Comparison of ENCODE assay signal across 22 cellular contexts in genomic region chr15:31245756-31246155, GRCh38.
"Had no signal": no experiment of that assay in that cellular context is flagged by ENCODE, and none has a peak within 500 bp of the region (broad histone marks: within the 10 kb centered on the region; RNA-seq: fewer than 3 reads in every experiment).

No MANE protein-coding gene starts in this region.

- H3K4me3 ChIP-seq: SK-N-MC had no signal

- H3K9me3 Mint-ChIP-seq: activated CD4-positive, alpha-beta memory T cell treated with anti-CD3 and anti-CD28 coated beads for 36 hours; activated naive CD8-positive, alpha-beta T cell treated with anti-CD3 and anti-CD28 coated beads for 36 hours; activated T-helper 17 cell treated with anti-CD3 and anti-CD28 coated beads, Interleukin-2, amount 50 U/mL, for 72 hours; T-cell had no signal

- H3K36me3 Mint-ChIP-seq: activated CD4-positive, alpha-beta memory T cell treated with anti-CD3 and anti-CD28 coated beads for 36 hours; activated naive CD8-positive, alpha-beta T cell treated with anti-CD3 and anti-CD28 coated beads for 36 hours; T-cell had no signal

- H3K4me3 Mint-ChIP-seq: activated CD4-positive, alpha-beta memory T cell treated with anti-CD3 and anti-CD28 coated beads for 36 hours; activated CD4-positive, alpha-beta T cell treated with anti-CD3 and anti-CD28 coated beads, Interleukin-2, amount 10 ng/mL, durations not matched to agents 7 days and 5 days; activated naive CD4-positive, alpha-beta T cell treated with anti-CD3 and anti-CD28 coated beads, Interleukin-2, amount 10 ng/mL, durations not matched to agents 7 days and 5 days; activated naive CD8-positive, alpha-beta T cell treated with anti-CD3 and anti-CD28 coated beads for 36 hours; activated T-helper 17 cell treated with anti-CD3 and anti-CD28 coated beads, Interleukin-2, amount 50 U/mL, for 72 hours; T-cell had no signal

- ATAC-seq: activated T-helper 17 cell treated with anti-CD3 and anti-CD28 coated beads, Interleukin-2, amount 50 U/mL, for 72 hours; T-cell had no signal

- H3K27ac Mint-ChIP-seq: activated CD4-positive, alpha-beta memory T cell treated with anti-CD3 and anti-CD28 coated beads for 36 hours; activated CD4-positive, alpha-beta T cell treated with anti-CD3 and anti-CD28 coated beads, Interleukin-2, amount 10 ng/mL, durations not matched to agents 7 days and 5 days; activated naive CD4-positive, alpha-beta T cell treated with anti-CD3 and anti-CD28 coated beads, Interleukin-2, amount 10 ng/mL, durations not matched to agents 7 days and 5 days; activated naive CD8-positive, alpha-beta T cell treated with anti-CD3 and anti-CD28 coated beads for 36 hours; activated T-helper 17 cell treated with anti-CD3 and anti-CD28 coated beads, Interleukin-2, amount 50 U/mL, for 72 hours had no signal

- H3K27ac ChIP-seq: SK-N-MC, VCaP had no signal

- H3K27me3 Mint-ChIP-seq: activated CD4-positive, alpha-beta memory T cell treated with anti-CD3 and anti-CD28 coated beads for 36 hours; activated naive CD8-positive, alpha-beta T cell treated with anti-CD3 and anti-CD28 coated beads for 36 hours; activated T-helper 17 cell treated with anti-CD3 and anti-CD28 coated beads, Interleukin-2, amount 50 U/mL, for 72 hours; T-cell had no signal

- DNase-seq: activated CD4-positive, alpha-beta memory T cell treated with anti-CD3 and anti-CD28 coated beads for 36 hours; activated CD4-positive, alpha-beta T cell treated with anti-CD3 and anti-CD28 coated beads, Interleukin-2, amount 10 ng/mL, durations not matched to agents 7 days and 5 days; activated CD4-positive, CD25-positive, alpha-beta regulatory T cell; activated CD8-positive, alpha-beta memory T cell treated with anti-CD3 and anti-CD28 coated beads for 24 hours; activated gamma-delta T cell treated with Interleukin-2 at 50 U/mL for 16 hours; activated naive CD4-positive, alpha-beta T cell treated with anti-CD3 and anti-CD28 coated beads, Interleukin-2, amount 10 ng/mL, durations not matched to agents 7 days and 5 days; activated naive CD8-positive, alpha-beta T cell treated with anti-CD3 and anti-CD28 coated beads for 36 hours; activated T-cell treated with anti-CD3 and anti-CD28 coated beads, Interleukin-2, amount 50 U/mL, for 48 hours; cerebellar nuclear complex; NCI-H1048; NCI-H1417; NCI-H1930; NCI-H2107; NCI-H345; NCI-H510A; NCI-H526 treated with DMSO at 0.1 percent for 48 hours; NCI-H82; T-cell; T1000 had no signal
